ENCODE assay signal across 8 cellular contexts in the genomic region with DNA sequence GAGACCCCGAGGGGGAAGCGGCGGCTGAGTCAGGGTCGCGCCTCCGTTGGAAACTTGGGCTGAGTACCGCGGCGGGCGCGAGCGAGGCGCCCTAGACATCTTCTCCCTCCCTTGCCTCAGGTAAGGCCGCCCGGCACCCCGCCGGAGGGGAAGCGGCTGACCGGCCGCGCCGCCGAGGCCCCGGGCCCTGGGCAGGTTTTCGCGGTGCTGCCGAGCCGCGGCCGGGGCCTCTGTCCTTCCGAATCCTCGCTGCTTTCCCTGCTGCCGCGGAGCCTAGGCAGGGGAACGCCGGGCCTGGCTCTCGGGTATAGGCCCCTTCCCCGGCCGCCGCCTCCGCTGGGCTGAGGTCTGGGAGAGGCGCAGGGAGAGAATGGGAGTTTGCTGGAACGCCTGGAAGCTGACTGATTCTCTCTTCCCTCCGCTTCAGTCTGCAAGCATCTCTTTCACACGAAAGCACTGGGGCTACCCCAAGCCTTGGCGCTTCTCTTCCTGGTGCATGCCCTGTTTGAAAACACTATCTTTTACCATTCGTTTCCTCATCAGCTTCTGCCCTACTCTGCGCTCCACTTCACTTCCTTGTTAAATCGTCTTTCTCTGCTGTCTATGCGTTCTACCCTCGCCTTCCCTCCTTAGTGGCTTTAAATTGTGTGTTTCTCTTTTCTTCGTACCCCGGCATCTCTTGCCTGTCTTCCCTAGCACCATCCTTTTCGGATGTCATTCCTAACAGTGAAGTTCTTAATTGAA. TPM values are rescaled to one million over a fixed set of nuclear protein-coding genes. Genes with fewer than 3 reads are reported as not detected.
DNase-seq lines count a peak whose midpoint lies in the region; ATAC-seq and TF ChIP-seq lines count a peak whose summit lies in the region.

No MANE protein-coding gene starts in this region.

- peaks cover 34% of the 10 kb centered on the region for H3K36me3 Mint-ChIP-seq in activated T-cell treated with anti-CD3 and anti-CD28 coated beads, Interleukin-2, amount 50 U/mL, for 24 hours (ENCODE audit: low read depth)

- DNase-seq in NCI-H748 (lab: John Stamatoyannopoulos, UW; ENCODE audit: unreplicated experiment), result peak; percentile 43
- no peak for DNase-seq in NCI-H748 treated with DMSO at 0.1 percent for 48 hours (lab: John Stamatoyannopoulos, UW)
- DNase-seq in NOMO-1 treated with dmso at 0.1 percent for 144 hours (lab: John Stamatoyannopoulos, UW; ENCODE audit: unreplicated experiment), result peak; percentile 54
- DNase-seq in activated T-cell treated with anti-CD3 and anti-CD28 coated beads, Interleukin-2, amount 50 U/mL, for 24 hours, result peak; percentile 78
- DNase-seq in esophagus squamous epithelium (lab: John Stamatoyannopoulos, UW), result peak; percentile 16
- no peak for DNase-seq in thoracic aorta (ENCODE audit: low spot score)

- H3K27me3 ChIP-seq in esophagus squamous epithelium (peaks cover 0 to 4% (median 0%) of the 10 kb centered on the region in 4 donors), muscle layer of duodenum (ENCODE audit: low read depth, low read length) (no peaks in the 10 kb centered on the region), thoracic aorta (replicated peaks; ENCODE audit: insufficient read depth) (no peaks in the 10 kb centered on the region)

- no peaks in the 10 kb centered on the region for H3K27me3 Mint-ChIP-seq in activated T-cell treated with anti-CD3 and anti-CD28 coated beads, Interleukin-2, amount 50 U/mL, for 24 hours

- H3K27ac ChIP-seq in esophagus squamous epithelium, result peak overlapping the region; percentile 97 to 99 (median 99)
- H3K27ac ChIP-seq in muscle layer of duodenum (ENCODE audit: low read length), result peak overlapping the region; percentile 96
- H3K27ac ChIP-seq in thoracic aorta, result peak overlapping the region; percentile 97

- H3K27ac Mint-ChIP-seq in activated T-cell treated with anti-CD3 and anti-CD28 coated beads, Interleukin-2, amount 50 U/mL, for 24 hours, result peak overlapping the region; percentile 100

- peak overlapping the region; percentile 85 to 97 (median 93) for H3K4me3 ChIP-seq in esophagus squamous epithelium
- H3K4me3 ChIP-seq in muscle layer of duodenum (ENCODE audit: low read depth in 1 of 2, low read length in 2 of 2), result peak overlapping the region; percentile 90 to 97
- peak overlapping the region; percentile 89 for H3K4me3 ChIP-seq in thoracic aorta

- H3K4me1 ChIP-seq in esophagus squamous epithelium (peaks cover 9 to 50% (median 17%) of the 10 kb centered on the region in 3 donors), muscle layer of duodenum (ENCODE audit: control insufficient read depth in 1 of 2, insufficient read depth in 2 of 2, low read length in 2 of 2) (peaks cover 0 to 8% of the 10 kb centered on the region in 2 donors), thoracic aorta (ENCODE audit: control insufficient read depth in 1 of 2, low read depth in 2 of 2) (peaks cover 30 to 34% of the 10 kb centered on the region in 2 donors)

- H3K9me3 Mint-ChIP-seq in activated T-cell treated with anti-CD3 and anti-CD28 coated beads, Interleukin-2, amount 50 U/mL, for 24 hours, result peaks cover 5% of the 10 kb centered on the region

- TF ChIP-seq POLR2A in esophagus squamous epithelium (IDR thresholded peaks at IDR 0.05), result no peak

- no peak for TF ChIP-seq CTCF in esophagus squamous epithelium (IDR thresholded peaks at IDR 0.05)
- TF ChIP-seq CTCF in thoracic aorta (IDR thresholded peaks at IDR 0.05), result no peak

- H3K36me3 ChIP-seq in esophagus squamous epithelium (no peaks in the 10 kb centered on the region), muscle layer of duodenum (ENCODE audit: control insufficient read depth in 1 of 2, insufficient read depth in 2 of 2, low read length in 2 of 2) (peaks cover 0 to 14% of the 10 kb centered on the region in 2 donors), thoracic aorta (no peaks in the 10 kb centered on the region)

- H3K9me3 ChIP-seq in esophagus squamous epithelium, result no peaks in the 10 kb centered on the region
- no peaks in the 10 kb centered on the region for H3K9me3 ChIP-seq in muscle layer of duodenum (ENCODE audit: control insufficient read depth in 1 of 2, low read length in 2 of 2)
- H3K9me3 ChIP-seq in thoracic aorta, result no peaks in the 10 kb centered on the region

- intact Hi-C loops in esophagus squamous epithelium (cut with DNase I), result no loop called here

- H3K4me3 Mint-ChIP-seq in activated T-cell treated with anti-CD3 and anti-CD28 coated beads, Interleukin-2, amount 50 U/mL, for 24 hours, result peak overlapping the region; percentile 91

- peak; percentile 17 for ATAC-seq in HG02885 (IDR thresholded peaks at IDR 0.05; ENCODE audit: poor library complexity, unreplicated experiment)
- ATAC-seq in thoracic aorta (ENCODE audit: insufficient number of reproducible peaks, low FRiP score, low read depth), result no peak

- WGBS in esophagus squamous epithelium, 2 donors, result 0% methylated on average over 19 to 37 of the region's 54 CpGs

- H3K4me1 Mint-ChIP-seq in activated T-cell treated with anti-CD3 and anti-CD28 coated beads, Interleukin-2, amount 50 U/mL, for 24 hours (ENCODE audit: low read depth), result peaks cover 42% of the 10 kb centered on the region

RNA-seq across cellular contexts. Expression of gene PPM1B, which starts 0.7 kb away (rescaled TPM):
- total RNA-seq in esophagus squamous epithelium, result 10 to 100 TPM; 14.9 to 53.8 (median 19.1) TPM
- 10 to 100 TPM; 69.9 to 99.3 TPM for total RNA-seq in thoracic aorta

Comparison
In these comparisons a context has a peak if more than half of its experiments do, and no peak if none do; other contexts are left out.
1. DNase-seq: peak in NCI-H748 (single experiment), NOMO-1 treated with dmso at 0.1 percent for 144 hours (single experiment), activated T-cell treated with anti-CD3 and anti-CD28 coated beads, Interleukin-2, amount 50 U/mL, for 24 hours (single experiment) and esophagus squamous epithelium (single experiment); none in NCI-H748 treated with DMSO at 0.1 percent for 48 hours (single experiment) and thoracic aorta (single experiment).
2. Peak in every context shown above with its lines, with median percentiles within 50 percentile points of each other: H3K27ac ChIP-seq and H3K4me3 ChIP-seq.